1 cellular context compared by ENCODE assay signal in the genomic region with DNA sequence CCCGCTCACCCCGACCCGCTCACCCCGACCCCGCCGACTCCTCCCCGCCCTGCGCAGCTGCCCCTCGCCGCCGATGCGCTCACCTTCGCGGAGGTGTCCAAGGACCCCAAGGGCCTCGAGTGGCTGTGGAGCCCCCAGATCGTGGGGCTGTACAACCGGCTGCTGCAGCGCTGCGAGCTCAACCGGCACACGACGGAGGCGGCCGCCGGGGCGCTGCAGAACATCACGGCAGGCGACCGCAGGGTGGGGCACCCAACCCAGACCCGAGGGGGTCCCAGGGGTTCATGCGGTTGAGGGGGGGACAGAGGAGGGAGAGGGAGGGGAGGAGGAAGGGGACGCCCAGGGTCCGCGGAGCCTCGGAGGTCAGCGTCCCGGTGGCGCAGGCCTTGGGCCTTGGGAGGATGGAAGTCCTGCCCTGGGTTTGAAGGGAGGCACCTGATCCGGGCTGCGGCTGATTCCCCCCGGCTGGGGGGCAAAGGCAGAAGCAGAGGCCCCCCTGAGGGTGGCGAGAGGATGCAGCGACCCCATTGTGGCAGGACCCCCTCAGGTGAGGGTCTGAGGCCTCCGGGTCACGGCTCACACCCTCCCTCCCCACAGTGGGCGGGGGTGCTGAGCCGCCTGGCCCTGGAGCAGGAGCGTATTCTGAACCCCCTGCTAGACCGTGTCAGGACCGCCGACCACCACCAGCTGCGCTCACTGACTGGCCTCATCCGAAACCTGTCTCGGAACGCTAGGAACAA.
TF ChIP-seq lines count a peak whose summit lies in the region.

No MANE protein-coding gene starts in this region.

TF ChIP-seq in HepG2, 621 proteins besides CTCF, POLR2A, EP300 and RAD21:
- TF ChIP-seq ZMYM2 (CRISPR knock-in tag; IDR thresholded peaks at IDR 0.05): no peak
- peak; percentile 57 for TF ChIP-seq HNRNPK (IDR thresholded peaks at IDR 0.05; ENCODE audit: low read depth, low read length, poor library complexity, severe bottlenecking)
- no peak for TF ChIP-seq MAZ (IDR thresholded peaks at IDR 0.05; ENCODE audit: borderline replicate concordance, low read depth, low read length)
- TF ChIP-seq MAZ (CRISPR knock-in tag; IDR thresholded peaks at IDR 0.05; ENCODE audit: low read depth): no peak
